ENCODE assay signal across 23 cellular contexts in the genomic region with DNA sequence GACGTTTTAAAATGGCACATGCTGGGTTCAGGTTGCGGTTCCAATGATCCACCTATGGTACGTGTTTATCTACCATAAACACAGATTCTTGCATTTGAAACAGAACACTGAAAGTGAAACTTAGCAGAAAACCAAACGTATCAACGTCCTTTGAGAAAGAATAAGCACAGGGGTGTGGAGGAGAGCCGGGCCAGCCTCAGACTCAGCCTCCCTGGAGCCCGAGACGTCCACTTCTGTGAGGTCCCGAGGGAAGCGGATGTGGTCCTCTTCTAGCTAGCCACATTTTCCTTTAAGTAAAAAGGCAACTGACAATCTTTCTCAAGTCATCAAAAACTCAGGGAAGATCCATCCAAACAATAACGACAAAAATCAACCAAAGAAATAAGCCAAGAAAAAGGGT.
DNase-seq lines count a peak whose midpoint lies in the region; TF ChIP-seq lines count a peak whose summit lies in the region.
"Had no signal": no experiment of that assay in that cellular context is flagged by ENCODE, and none has a peak within 500 bp of the region (broad histone marks: within the 10 kb centered on the region; RNA-seq: fewer than 3 reads in every experiment).

No MANE protein-coding gene starts in this region.

- H3K36me3 ChIP-seq in BLaER1 (no peaks in the 10 kb centered on the region), MM.1S (replicated peaks; ENCODE audit: insufficient read depth, low read length) (no peaks in the 10 kb centered on the region), SJSA1 (no peaks in the 10 kb centered on the region), adrenal gland (replicated peaks in 1 of 2) (no peaks in the 10 kb centered on the region)
- H3K36me3 ChIP-seq: BE2C had no signal

- no peak overlapping the region for H2AFZ ChIP-seq in MM.1S (ENCODE audit: low read length)
- H2AFZ ChIP-seq: GM23248 had no signal

- H3K4me3 ChIP-seq in BLaER1 (no peak overlapping the region), MM.1S (ENCODE audit: low read length) (no peak overlapping the region), SJSA1 (no peak overlapping the region), adrenal gland (no peak overlapping the region)
- H3K4me3 ChIP-seq: A549, GM12878, GM23248 had no signal

- H3K4me2 ChIP-seq in BLaER1 (peak overlapping the region; percentile 60), MM.1S (ENCODE audit: low read depth, low read length) (no peak overlapping the region)
- H3K4me2 ChIP-seq: A549 had no signal

- H3K79me2 ChIP-seq in MM.1S (ENCODE audit: low read length) = no peaks in the 10 kb centered on the region

- intact Hi-C loops in adrenal gland (cut with DNase I) = no loop called here

- H3K9ac ChIP-seq in BLaER1 (no peak overlapping the region), MM.1S (ENCODE audit: low read length) (no peak overlapping the region)
- H3K9ac ChIP-seq: GM23248 had no signal

- H3K27ac ChIP-seq in BLaER1 (no peak overlapping the region), MM.1S (ENCODE audit: low read length) (no peak overlapping the region), SJSA1 (peak overlapping the region; percentile 64), adrenal gland (no peak overlapping the region)
- H3K27ac ChIP-seq: A549, C4-2B, GM23248 had no signal

- H3K4me1 ChIP-seq in BLaER1 = peaks cover 15% of the 10 kb centered on the region
- no peaks in the 10 kb centered on the region for H3K4me1 ChIP-seq in MM.1S (ENCODE audit: low read length)
- H3K4me1 ChIP-seq in SJSA1 (replicated peaks) = peaks cover 41% of the 10 kb centered on the region
- peaks cover 0 to 8% of the 10 kb centered on the region in 2 donors for H3K4me1 ChIP-seq in adrenal gland (replicated peaks in 1 of 2)

- peaks cover 20% of the 10 kb centered on the region for H3K9me3 ChIP-seq in BLaER1
- H3K9me3 ChIP-seq in MM.1S (replicated peaks; ENCODE audit: insufficient read depth, low read length) = no peaks in the 10 kb centered on the region
- H3K9me3 ChIP-seq in SJSA1 (replicated peaks) = no peaks in the 10 kb centered on the region
- H3K9me3 ChIP-seq in adrenal gland (replicated peaks in 1 of 3) = no peaks in the 10 kb centered on the region
- H3K9me3 ChIP-seq: BE2C had no signal

- H4K20me1 ChIP-seq in BLaER1 (no peaks in the 10 kb centered on the region), MM.1S (ENCODE audit: insufficient read depth, low read length) (no peaks in the 10 kb centered on the region)

- TF ChIP-seq POLR2A in adrenal gland (IDR thresholded peaks at IDR 0.05) = no peak

- no peak for TF ChIP-seq CTCF in MM.1S (IDR thresholded peaks at IDR 0.05; ENCODE audit: low read length)
- no peak for TF ChIP-seq CTCF in adrenal gland (IDR thresholded peaks at IDR 0.05)

- H3K27me3 ChIP-seq in BLaER1 (no peaks in the 10 kb centered on the region), MM.1S (replicated peaks; ENCODE audit: insufficient read depth, low read length) (no peaks in the 10 kb centered on the region), SJSA1 (replicated peaks) (no peaks in the 10 kb centered on the region), adrenal gland (no peaks in the 10 kb centered on the region)
- H3K27me3 ChIP-seq: BE2C had no signal

- DNase-seq in MM.1S (peak; percentile 24), SJSA1 (ENCODE audit: low read depth in 1 of 2, low spot score in 2 of 2) (peak; percentile 64 to 71), mesenteric fat pad (ENCODE audit: low spot score) (peak; percentile 81), adrenal gland (no peak), UCSD-AML1 (lab: John Stamatoyannopoulos, UW; ENCODE audit: unreplicated experiment) (no peak), COLO668 (lab: John Stamatoyannopoulos, UW; ENCODE audit: unreplicated experiment) (no peak)
- DNase-seq: 8988T; ACHN; AML-193; CD4-positive, CD25-positive, alpha-beta regulatory T cell; CD8-positive, alpha-beta T cell; DMS 273 treated with DMSO at 0.1 percent for 48 hours; DMS79; EL; GDM1; GM23248; H7; HCEC 1CT had no signal

- H3F3A ChIP-seq in MM.1S (ENCODE audit: insufficient read depth, low read length) = no peaks in the 10 kb centered on the region

- 82 to 86% (median 84%) methylated on average over 11 of the region's 11 CpGs for WGBS in adrenal gland, 4 donors

- no peaks in the 10 kb centered on the region for H3K9me2 ChIP-seq in MM.1S (replicated peaks; ENCODE audit: insufficient read depth, low read length)

Comparison
In these comparisons a context has a peak if more than half of its experiments do, and no peak if none do; other contexts are left out.
1. DNase-seq: peak in MM.1S (single experiment), SJSA1 (2 of 2) and mesenteric fat pad (single experiment); none in adrenal gland (0 of 7), UCSD-AML1 (single experiment) and COLO668 (single experiment).